ENCODE assay signal across 13 cellular contexts in the genomic region with DNA sequence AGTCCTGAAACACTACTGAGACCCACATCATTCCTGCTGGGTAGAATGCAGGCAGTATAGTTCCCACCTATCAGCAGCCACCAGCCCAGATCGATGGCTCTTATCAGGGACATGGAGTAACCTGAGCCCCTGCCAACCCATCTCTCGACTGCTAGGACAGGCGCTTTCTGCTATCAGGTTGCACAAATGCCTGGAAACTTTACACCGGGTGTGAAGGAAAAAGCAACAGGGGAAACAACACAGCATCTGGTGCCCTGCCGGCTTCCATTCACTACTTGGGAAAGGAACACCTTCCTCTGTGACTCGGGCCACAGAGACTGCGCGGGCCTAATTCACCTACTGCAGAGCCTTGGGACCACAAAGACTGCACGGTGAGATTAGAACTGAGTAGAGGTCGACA. TPM values are rescaled to one million over a fixed set of nuclear protein-coding genes. Genes with fewer than 3 reads are reported as not detected.
DNase-seq lines count a peak whose midpoint lies in the region; ATAC-seq and TF ChIP-seq lines count a peak whose summit lies in the region.
"Had no signal": no experiment of that assay in that cellular context is flagged by ENCODE, and none has a peak within 500 bp of the region (broad histone marks: within the 10 kb centered on the region; RNA-seq: fewer than 3 reads in every experiment).

No MANE protein-coding gene starts in this region.

- H3K18ac ChIP-seq in mesendoderm (ENCODE audit: low read length) = no peak overlapping the region

- no peaks in the 10 kb centered on the region for H3K9me3 Mint-ChIP-seq in chondrocyte (ENCODE audit: low read depth)
- H3K9me3 Mint-ChIP-seq: neural crest cell; stimulated activated memory B cell treated with anti-CD40 and anti-IgM and Interleukin-4, amounts not matched to agents 10 μg/mL and 1 μg/mL and 100 μg/mL, for 72 hours had no signal

- H4K8ac ChIP-seq in mesendoderm (ENCODE audit: low read depth, low read length) = no peak overlapping the region

- WGBS in mesendoderm (ENCODE audit: extremely low coverage, insufficient coverage, low lambda C conversion rate) = no CpG with 5 or more reads among the region's 10 CpGs

- TF ChIP-seq CTCF in chondrocyte (IDR thresholded peaks at IDR 0.05) = no peak

- no peak overlapping the region for H2AK5ac ChIP-seq in mesendoderm (ENCODE audit: low read length)

- H3K27ac Mint-ChIP-seq in chondrocyte (ENCODE audit: unreplicated experiment) = peak overlapping the region; percentile 55
- H3K27ac Mint-ChIP-seq: activated CD8-positive, alpha-beta memory T cell treated with anti-CD3 and anti-CD28 coated beads, Interleukin-2, amount 10 ng/mL, durations not matched to agents 7 days and 5 days; stimulated activated memory B cell treated with anti-CD40 and anti-IgM and Interleukin-4, amounts not matched to agents 10 μg/mL and 1 μg/mL and 100 μg/mL, for 72 hours had no signal

- no peaks in the 10 kb centered on the region for H3K27me3 Mint-ChIP-seq in chondrocyte (ENCODE audit: low read depth)

- no peak overlapping the region for H3K4me3 Mint-ChIP-seq in chondrocyte (ENCODE audit: unreplicated experiment)
- H3K4me3 Mint-ChIP-seq: activated CD8-positive, alpha-beta memory T cell treated with anti-CD3 and anti-CD28 coated beads, Interleukin-2, amount 10 ng/mL, durations not matched to agents 7 days and 5 days; neural crest cell; stimulated activated memory B cell treated with anti-CD40 and anti-IgM and Interleukin-4, amounts not matched to agents 10 μg/mL and 1 μg/mL and 100 μg/mL, for 72 hours had no signal

- no peak overlapping the region for H3K27ac ChIP-seq in mesendoderm (ENCODE audit: low read depth, low read length)
- H3K27ac ChIP-seq: KMS-11 had no signal

- no peaks in the 10 kb centered on the region for H3K27me3 ChIP-seq in mesendoderm (ENCODE audit: insufficient read depth, low read length, poor library complexity)

- H2BK5ac ChIP-seq in mesendoderm (ENCODE audit: low read length) = no peak overlapping the region

- no peak overlapping the region for H3K56ac ChIP-seq in mesendoderm (ENCODE audit: low read length)

- peaks cover 61% of the 10 kb centered on the region for H3K4me1 Mint-ChIP-seq in chondrocyte (ENCODE audit: low read depth)
- H3K4me1 Mint-ChIP-seq: activated CD8-positive, alpha-beta memory T cell treated with anti-CD3 and anti-CD28 coated beads, Interleukin-2, amount 10 ng/mL, durations not matched to agents 7 days and 5 days; stimulated activated memory B cell treated with anti-CD40 and anti-IgM and Interleukin-4, amounts not matched to agents 10 μg/mL and 1 μg/mL and 100 μg/mL, for 72 hours had no signal

- peaks cover 43% of the 10 kb centered on the region for H3K79me2 ChIP-seq in mesendoderm (ENCODE audit: control insufficient read depth, insufficient read depth, low read length)

- no peaks in the 10 kb centered on the region for H3K36me3 ChIP-seq in mesendoderm (ENCODE audit: control insufficient read depth, insufficient read depth, low read length)

- H3K23ac ChIP-seq in mesendoderm (ENCODE audit: low read length) = no peak overlapping the region

- H2BK15ac ChIP-seq in mesendoderm (replicated peaks; ENCODE audit: low read depth) = no peak overlapping the region

- ATAC-seq in HG02970 (IDR thresholded peaks at IDR 0.05; ENCODE audit: low FRiP score, unreplicated experiment) (no peak), GM19455 (IDR thresholded peaks at IDR 0.05; ENCODE audit: unreplicated experiment) (no peak), GM18867 (IDR thresholded peaks at IDR 0.05; ENCODE audit: unreplicated experiment) (no peak)
- ATAC-seq: activated CD8-positive, alpha-beta memory T cell treated with anti-CD3 and anti-CD28 coated beads, Interleukin-2, amount 10 ng/mL, durations not matched to agents 7 days and 5 days; stimulated activated memory B cell treated with anti-CD40 and anti-IgM and Interleukin-4, amounts not matched to agents 10 μg/mL and 1 μg/mL and 100 μg/mL, for 72 hours had no signal

- H2BK120ac ChIP-seq in mesendoderm (ENCODE audit: low read depth, low read length) = no peak overlapping the region

- no peak overlapping the region for H4K5ac ChIP-seq in mesendoderm (ENCODE audit: low read length)

- H3K79me1 ChIP-seq in mesendoderm (ENCODE audit: low read length) = peaks cover 22% of the 10 kb centered on the region

- peak; percentile 43 for DNase-seq in DMS153 (lab: John Stamatoyannopoulos, UW)
- DNase-seq in NCI-H2029 (lab: John Stamatoyannopoulos, UW) = peak; percentile 75
- no peak for DNase-seq in chondrocyte (ENCODE audit: low spot score)
- peak; percentile 94 for DNase-seq in mesendoderm
- no peak for DNase-seq in activated T-cell treated with anti-CD3 and anti-CD28 coated beads for 4 hours
- DNase-seq: activated CD8-positive, alpha-beta memory T cell treated with anti-CD3 and anti-CD28 coated beads, Interleukin-2, amount 10 ng/mL, durations not matched to agents 7 days and 5 days; GOT3 had no signal

- peaks cover 10% of the 10 kb centered on the region for H3K4me1 ChIP-seq in mesendoderm (ENCODE audit: control insufficient read depth, low read depth, low read length)

- H3K9ac ChIP-seq in mesendoderm (ENCODE audit: low read length) = no peak overlapping the region
- H3K9ac ChIP-seq: KMS-11 had no signal

- H3K36me3 Mint-ChIP-seq in chondrocyte (ENCODE audit: low read depth) = no peaks in the 10 kb centered on the region
- H3K36me3 Mint-ChIP-seq: activated CD8-positive, alpha-beta memory T cell treated with anti-CD3 and anti-CD28 coated beads, Interleukin-2, amount 10 ng/mL, durations not matched to agents 7 days and 5 days; stimulated activated memory B cell treated with anti-CD40 and anti-IgM and Interleukin-4, amounts not matched to agents 10 μg/mL and 1 μg/mL and 100 μg/mL, for 72 hours had no signal

- no peak overlapping the region for H3K4me2 ChIP-seq in mesendoderm (ENCODE audit: low read length)
- H3K4me2 ChIP-seq: KMS-11 had no signal

- H3K4ac ChIP-seq in mesendoderm (ENCODE audit: low read depth, low read length) = no peak overlapping the region

- no peak overlapping the region for H3K4me3 ChIP-seq in mesendoderm (ENCODE audit: low read length)

RNA-seq across cellular contexts. Expression of gene RBFOX2, which starts 18.5 kb away (rescaled TPM):
- total RNA-seq in chondrocyte = 140 to 148 TPM (median 147 TPM) in 3 replicates
- polyA plus RNA-seq in mesendoderm (2013, experiment 1 of 2) = 69.0 TPM
- polyA plus RNA-seq in mesendoderm (2013, experiment 2 of 2) = 71.1 TPM

Comparison
In these comparisons a context has a peak if more than half of its experiments do, and no peak if none do; other contexts are left out.
1. DNase-seq: peak in DMS153 (single experiment), NCI-H2029 (single experiment) and mesendoderm (single experiment); none in chondrocyte (single experiment) and activated T-cell treated with anti-CD3 and anti-CD28 coated beads for 4 hours (single experiment).